In genomic region chr1:240091614-240092300, GRCh38 we compare ENCODE assay signal across 8 cellular contexts. TPM values are rescaled to one million over a fixed set of nuclear protein-coding genes. Genes with fewer than 3 reads are reported as not detected.
DNase-seq lines count a peak whose midpoint lies in the region; FAIRE-seq and TF ChIP-seq lines count a peak whose summit lies in the region.

FMN2 (plus strand) TSS chr1:240091883; CDS start chr1:240092110, 227 bp downstream.

- 1% methylated on average over 58 of the region's 78 CpGs for WGBS in smooth muscle cell (ENCODE audit: low lambda C conversion rate)

- H3K9me3 Mint-ChIP-seq in activated CD4-positive, alpha-beta memory T cell treated with anti-CD3 and anti-CD28 coated beads, Interleukin-2, amount 10 ng/mL, durations not matched to agents 7 days and 5 days: no peaks in the 10 kb centered on the region

- no peak for FAIRE-seq in GM19239 (lab: Jason Lieb, UNC)

- no peaks in the 10 kb centered on the region for H3K36me3 Mint-ChIP-seq in activated CD4-positive, alpha-beta memory T cell treated with anti-CD3 and anti-CD28 coated beads, Interleukin-2, amount 10 ng/mL, durations not matched to agents 7 days and 5 days (ENCODE audit: low read depth)

- H3K27ac ChIP-seq in angular gyrus (ENCODE audit: low read depth, low read length) (peak within 1 kb of the TSS; percentile 87), smooth muscle cell (ENCODE audit: low read depth) (no peak within 1 kb of the TSS), PC-9 (no peak within 1 kb of the TSS)

- peaks cover 35% of the 10 kb centered on the region for H3K27me3 Mint-ChIP-seq in activated CD4-positive, alpha-beta memory T cell treated with anti-CD3 and anti-CD28 coated beads, Interleukin-2, amount 10 ng/mL, durations not matched to agents 7 days and 5 days

- H3K27ac Mint-ChIP-seq in activated CD4-positive, alpha-beta memory T cell treated with anti-CD3 and anti-CD28 coated beads, Interleukin-2, amount 10 ng/mL, durations not matched to agents 7 days and 5 days: no peak within 1 kb of the TSS

- H2AFZ ChIP-seq in smooth muscle cell (ENCODE audit: low read depth): peak within 1 kb of the TSS; percentile 79
- H2AFZ ChIP-seq in PC-9: no peak within 1 kb of the TSS

- H3K4me3 Mint-ChIP-seq in activated CD4-positive, alpha-beta memory T cell treated with anti-CD3 and anti-CD28 coated beads, Interleukin-2, amount 10 ng/mL, durations not matched to agents 7 days and 5 days: no peak within 1 kb of the TSS

- no peaks in the 10 kb centered on the region for H3K9me2 ChIP-seq in PC-9 (ENCODE audit: insufficient read depth)

- H4K20me1 ChIP-seq in smooth muscle cell (ENCODE audit: low read depth): no peaks in the 10 kb centered on the region
- H4K20me1 ChIP-seq in PC-9 (ENCODE audit: insufficient read depth): no peaks in the 10 kb centered on the region

- no peaks in the 10 kb centered on the region for H3K36me3 ChIP-seq in smooth muscle cell (ENCODE audit: low read depth)
- H3K36me3 ChIP-seq in PC-9 (ENCODE audit: low read depth): no peaks in the 10 kb centered on the region

- H3K27me3 ChIP-seq in smooth muscle cell (ENCODE audit: low read depth): peaks cover 95% of the 10 kb centered on the region
- peaks cover 16% of the 10 kb centered on the region for H3K27me3 ChIP-seq in PC-9 (ENCODE audit: insufficient read depth, low read depth)

- peaks cover 4% of the 10 kb centered on the region for H3K4me1 Mint-ChIP-seq in activated CD4-positive, alpha-beta memory T cell treated with anti-CD3 and anti-CD28 coated beads, Interleukin-2, amount 10 ng/mL, durations not matched to agents 7 days and 5 days

- TF ChIP-seq CTCF in GM10248 (IDR thresholded peaks at IDR 0.05; ENCODE audit: control extremely low read depth, extremely low read depth, low read depth, missing control alignments): no peak
- no peak for TF ChIP-seq CTCF in smooth muscle cell (IDR thresholded peaks at IDR 0.05; ENCODE audit: borderline replicate concordance, insufficient read depth, poor library complexity, severe bottlenecking)
- TF ChIP-seq CTCF in PC-9 (conservative IDR thresholded peaks at IDR 0.05): no peak

- intact Hi-C loops in PC-9 (cut with micrococcal nuclease; ENCODE audit: unreplicated experiment): no loop called here

- no peaks in the 10 kb centered on the region for H3K9me3 ChIP-seq in iPS-18c (ENCODE audit: control insufficient read depth, insufficient read depth, low read length)
- no peaks in the 10 kb centered on the region for H3K9me3 ChIP-seq in smooth muscle cell (replicated peaks; ENCODE audit: low read depth)
- no peaks in the 10 kb centered on the region for H3K9me3 ChIP-seq in PC-9 (ENCODE audit: insufficient read depth, low read depth)

- no TSS peak for BruUV-seq in PC-9 (replicated peaks; lab: Mats Ljungman, UMichigan)

- peak within 1 kb of the TSS; percentile 98 for H3K4me2 ChIP-seq in smooth muscle cell
- no peak within 1 kb of the TSS for H3K4me2 ChIP-seq in PC-9

- H3K79me2 ChIP-seq in smooth muscle cell (ENCODE audit: low read depth): no peaks in the 10 kb centered on the region
- no peaks in the 10 kb centered on the region for H3K79me2 ChIP-seq in PC-9 (ENCODE audit: low read depth)

- H3K4me1 ChIP-seq in smooth muscle cell (ENCODE audit: low read depth): peaks cover 7% of the 10 kb centered on the region
- H3K4me1 ChIP-seq in PC-9 (replicated peaks; ENCODE audit: insufficient read depth): no peaks in the 10 kb centered on the region

- DNase-seq in GM10248 (ENCODE audit: extremely low spot score) (peak; percentile 16), NCI-H146 treated with DMSO at 0.1 percent for 48 hours (lab: John Stamatoyannopoulos, UW; ENCODE audit: unreplicated experiment) (peak; percentile 74), smooth muscle cell (lab: John Stamatoyannopoulos, UW; ENCODE audit: unreplicated experiment) (no peak), GM19239 (ENCODE audit: insufficient read length, low spot score) (no peak), PC-9 (no peak)
- no peak for DNase-seq in activated CD4-positive, alpha-beta memory T cell treated with anti-CD3 and anti-CD28 coated beads, Interleukin-2, amount 10 ng/mL, durations not matched to agents 7 days and 5 days

- POLR2A ChIA-PET in GM10248 (lab: Yijun Ruan, JAX): no interaction called here
- POLR2A ChIA-PET in activated CD4-positive, alpha-beta memory T cell treated with anti-CD3 and anti-CD28 coated beads, Interleukin-2, amount 10 ng/mL, durations not matched to agents 7 days and 5 days (lab: Charles Lee): no interaction called here
- POLR2A ChIA-PET in PC-9 (lab: Charles Lee; ENCODE audit: unreplicated experiment): no interaction called here

- peak within 1 kb of the TSS; percentile 77 for H3K4me3 ChIP-seq in iPS-18c (ENCODE audit: insufficient read depth, low read depth, low read length)
- H3K4me3 ChIP-seq in smooth muscle cell: peak within 1 kb of the TSS; percentile 66
- no peak within 1 kb of the TSS for H3K4me3 ChIP-seq in PC-9

- CTCF ChIA-PET in GM10248 (lab: Yijun Ruan, JAX): interaction anchor here (0.7 kb wide), 1 partner anchor 8 kb away, joined by 3 read pairs; no protein-coding TSS in a partner anchor
- CTCF ChIA-PET in activated CD4-positive, alpha-beta memory T cell treated with anti-CD3 and anti-CD28 coated beads, Interleukin-2, amount 10 ng/mL, durations not matched to agents 7 days and 5 days (lab: Charles Lee): no interaction called here
- CTCF ChIA-PET in PC-9 (lab: Charles Lee): no interaction called here

- H3F3A ChIP-seq in smooth muscle cell (ENCODE audit: low read depth) (no peaks in the 10 kb centered on the region), PC-9 (ENCODE audit: insufficient read depth, low read depth) (no peaks in the 10 kb centered on the region)

- H3K9ac ChIP-seq in smooth muscle cell (ENCODE audit: low read depth): no peak within 1 kb of the TSS

RNA-seq across cellular contexts. Expression of gene FMN2, which starts in this region (rescaled TPM):
- 0.85 and 6.2 TPM in 2 replicates for total RNA-seq in smooth muscle cell
- 0.15 and 1.9 TPM in 2 replicates for polyA plus RNA-seq in smooth muscle cell
- not detected for total RNA-seq in activated CD4-positive, alpha-beta memory T cell treated with anti-CD3 and anti-CD28 coated beads, Interleukin-2, amount 10 ng/mL, durations not matched to agents 7 days and 5 days
- total RNA-seq in PC-9 (2021): not detected in 2 replicates

Comparison
In these comparisons a context has a peak if more than half of its experiments do, and no peak if none do; other contexts are left out.
1. DNase-seq: peak in GM10248 (single experiment) and NCI-H146 treated with DMSO at 0.1 percent for 48 hours (single experiment); none in smooth muscle cell (single experiment), activated CD4-positive, alpha-beta memory T cell treated with anti-CD3 and anti-CD28 coated beads, Interleukin-2, amount 10 ng/mL, durations not matched to agents 7 days and 5 days (single experiment), GM19239 (single experiment) and PC-9 (0 of 2).